ENCODE assay signal across 9 cellular contexts in genomic region chr7:7452652-7453051, GRCh38.
"Had no signal": no experiment of that assay in that cellular context is flagged by ENCODE, and none has a peak within 500 bp of the region (broad histone marks: within the 10 kb centered on the region; RNA-seq: fewer than 3 reads in every experiment).

No MANE protein-coding gene starts in this region.

- H3K4me3 ChIP-seq: GM23338, K562 had no signal

- H2AFZ ChIP-seq: GM23338 had no signal

- FAIRE-seq: H1, H54, HTR-8/SVneo, K562 had no signal

- H3K4me2 ChIP-seq: GM23338 had no signal

- ATAC-seq: GM23338, K562 had no signal

- DNase-seq: H9, HCEC 1CT, IMR-90, KG1 had no signal
